1 cellular context compared by ENCODE assay signal in the genomic region with DNA sequence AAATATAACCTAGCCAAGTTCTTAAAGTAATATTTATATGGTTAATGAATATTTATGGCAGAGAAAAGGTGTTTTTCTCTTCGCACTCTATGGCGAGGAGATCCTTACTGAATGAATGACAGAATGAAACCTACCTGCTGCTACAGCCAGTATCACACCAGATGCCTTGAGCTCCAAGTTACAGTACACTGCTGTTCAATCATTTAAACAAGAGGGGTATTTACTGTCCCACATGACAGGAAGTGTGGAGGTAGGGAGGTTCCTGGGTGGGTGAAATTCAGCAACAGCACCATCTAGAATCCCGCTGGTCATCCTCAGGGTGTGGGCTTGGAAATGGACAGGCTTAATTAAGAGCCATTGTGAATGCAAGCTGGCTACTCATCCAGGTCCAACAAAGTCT.
TF ChIP-seq lines count a peak whose summit lies in the region.

No MANE protein-coding gene starts in this region.

TF ChIP-seq in GM12878, 131 proteins besides CTCF, POLR2A, EP300 and RAD21 (continued from another document):
- TF ChIP-seq RFX5 (IDR thresholded peaks at IDR 0.05; ENCODE audit: low read depth, low read length) (no peak), KAT2A (conservative IDR thresholded peaks at IDR 0.05; ENCODE audit: control insufficient read depth, low read depth, low read length) (no peak), TCF3 (IDR thresholded peaks at IDR 0.05; ENCODE audit: borderline replicate concordance, insufficient read depth, low read depth, low read length) (no peak), KDM1A (IDR thresholded peaks at IDR 0.05; ENCODE audit: borderline replicate concordance) (no peak), SKIL (IDR thresholded peaks at IDR 0.05; ENCODE audit: low read depth, poor library complexity, severe bottlenecking) (no peak), MYC (IDR thresholded peaks at IDR 0.05; ENCODE audit: insufficient read depth, insufficient read length, insufficient replicate concordance, low read length, severe bottlenecking) (no peak), ZNF622 (IDR thresholded peaks at IDR 0.05) (no peak), MTA2 (IDR thresholded peaks at IDR 0.05; ENCODE audit: low read depth) (no peak), EZH2 (IDR thresholded peaks at IDR 0.05; ENCODE audit: borderline replicate concordance, control insufficient read depth, low read depth, low read length) (no peak), ZBTB11 (CRISPR knock-in tag; IDR thresholded peaks at IDR 0.05) (no peak), POLR2AphosphoS5 (IDR thresholded peaks at IDR 0.05; ENCODE audit: low read length) (peak; percentile 88), TAF1 (IDR thresholded peaks at IDR 0.05; ENCODE audit: borderline replicate concordance, low read depth, low read length) (peak; percentile 43; the same call in 1 of the 2 replicates), MEF2B (IDR thresholded peaks at IDR 0.05; ENCODE audit: partially characterized antibody, poor library complexity, severe bottlenecking) (no peak), USF2 (IDR thresholded peaks at IDR 0.05; ENCODE audit: borderline replicate concordance, low read depth, low read length) (no peak; the same call in 1 of the 2 replicates), CUX1 (IDR thresholded peaks at IDR 0.05; ENCODE audit: insufficient replicate concordance, low read depth, low read length) (no peak), CREM (IDR thresholded peaks at IDR 0.05; ENCODE audit: low read depth) (0 out of 2 replicates have a peak, but pooled peaks have one; percentile 13), SRF (IDR thresholded peaks at IDR 0.05; ENCODE audit: low read depth in 2 of 2, low read length in 2 of 2) (no peak), NR2F1 (conservative IDR thresholded peaks at IDR 0.05) (no peak), GATAD2B (conservative IDR thresholded peaks at IDR 0.05; ENCODE audit: low read depth) (no peak), WRNIP1 (IDR thresholded peaks at IDR 0.05; ENCODE audit: borderline replicate concordance, low read depth, low read length) (no peak), EGR1 (IDR thresholded peaks at IDR 0.05; ENCODE audit: borderline replicate concordance in 1 of 2, low read depth in 2 of 2, low read length in 2 of 2) (no peak), ZZZ3 (IDR thresholded peaks at IDR 0.05; ENCODE audit: control insufficient read depth, insufficient read length, low read depth) (no peak), RB1 (IDR thresholded peaks at IDR 0.05; ENCODE audit: borderline replicate concordance) (no peak), IKZF2 (IDR thresholded peaks at IDR 0.05) (peak in 1 of 2 experiments; percentile 6; a peak in 1 of 4 replicates), RAD51 (IDR thresholded peaks at IDR 0.05) (peak; percentile 69; the same call in 1 of the 2 replicates), SMAD5 (IDR thresholded peaks at IDR 0.05; ENCODE audit: low read depth) (peak; percentile 38; the same call in 1 of the 2 replicates), NFIC (IDR thresholded peaks at IDR 0.05; ENCODE audit: low read depth, low read length) (no peak), BACH1 (IDR thresholded peaks at IDR 0.05; ENCODE audit: borderline replicate concordance) (no peak), SIX5 (IDR thresholded peaks at IDR 0.05; ENCODE audit: low read depth, low read length, severe bottlenecking) (no peak), NFXL1 (IDR thresholded peaks at IDR 0.05; ENCODE audit: borderline replicate concordance) (no peak), SREBF1 (IDR thresholded peaks at IDR 0.05; ENCODE audit: low read length) (no peak)
- TF ChIP-seq, protein P1, sequence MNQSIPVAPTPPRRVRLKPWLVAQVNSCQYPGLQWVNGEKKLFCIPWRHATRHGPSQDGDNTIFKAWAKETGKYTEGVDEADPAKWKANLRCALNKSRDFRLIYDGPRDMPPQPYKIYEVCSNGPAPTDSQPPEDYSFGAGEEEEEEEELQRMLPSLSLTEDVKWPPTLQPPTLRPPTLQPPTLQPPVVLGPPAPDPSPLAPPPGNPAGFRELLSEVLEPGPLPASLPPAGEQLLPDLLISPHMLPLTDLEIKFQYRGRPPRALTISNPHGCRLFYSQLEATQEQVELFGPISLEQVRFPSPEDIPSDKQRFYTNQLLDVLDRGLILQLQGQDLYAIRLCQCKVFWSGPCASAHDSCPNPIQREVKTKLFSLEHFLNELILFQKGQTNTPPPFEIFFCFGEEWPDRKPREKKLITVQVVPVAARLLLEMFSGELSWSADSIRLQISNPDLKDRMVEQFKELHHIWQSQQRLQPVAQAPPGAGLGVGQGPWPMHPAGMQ (IDR thresholded peaks at IDR 0.05; ENCODE audit: borderline replicate concordance): no peak
- TF ChIP-seq, protein P2, sequence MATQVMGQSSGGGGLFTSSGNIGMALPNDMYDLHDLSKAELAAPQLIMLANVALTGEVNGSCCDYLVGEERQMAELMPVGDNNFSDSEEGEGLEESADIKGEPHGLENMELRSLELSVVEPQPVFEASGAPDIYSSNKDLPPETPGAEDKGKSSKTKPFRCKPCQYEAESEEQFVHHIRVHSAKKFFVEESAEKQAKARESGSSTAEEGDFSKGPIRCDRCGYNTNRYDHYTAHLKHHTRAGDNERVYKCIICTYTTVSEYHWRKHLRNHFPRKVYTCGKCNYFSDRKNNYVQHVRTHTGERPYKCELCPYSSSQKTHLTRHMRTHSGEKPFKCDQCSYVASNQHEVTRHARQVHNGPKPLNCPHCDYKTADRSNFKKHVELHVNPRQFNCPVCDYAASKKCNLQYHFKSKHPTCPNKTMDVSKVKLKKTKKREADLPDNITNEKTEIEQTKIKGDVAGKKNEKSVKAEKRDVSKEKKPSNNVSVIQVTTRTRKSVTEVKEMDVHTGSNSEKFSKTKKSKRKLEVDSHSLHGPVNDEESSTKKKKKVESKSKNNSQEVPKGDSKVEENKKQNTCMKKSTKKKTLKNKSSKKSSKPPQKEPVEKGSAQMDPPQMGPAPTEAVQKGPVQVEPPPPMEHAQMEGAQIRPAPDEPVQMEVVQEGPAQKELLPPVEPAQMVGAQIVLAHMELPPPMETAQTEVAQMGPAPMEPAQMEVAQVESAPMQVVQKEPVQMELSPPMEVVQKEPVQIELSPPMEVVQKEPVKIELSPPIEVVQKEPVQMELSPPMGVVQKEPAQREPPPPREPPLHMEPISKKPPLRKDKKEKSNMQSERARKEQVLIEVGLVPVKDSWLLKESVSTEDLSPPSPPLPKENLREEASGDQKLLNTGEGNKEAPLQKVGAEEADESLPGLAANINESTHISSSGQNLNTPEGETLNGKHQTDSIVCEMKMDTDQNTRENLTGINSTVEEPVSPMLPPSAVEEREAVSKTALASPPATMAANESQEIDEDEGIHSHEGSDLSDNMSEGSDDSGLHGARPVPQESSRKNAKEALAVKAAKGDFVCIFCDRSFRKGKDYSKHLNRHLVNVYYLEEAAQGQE (IDR thresholded peaks at IDR 0.05; ENCODE audit: low read depth, low read length): no peak
- TF ChIP-seq, protein P3, sequence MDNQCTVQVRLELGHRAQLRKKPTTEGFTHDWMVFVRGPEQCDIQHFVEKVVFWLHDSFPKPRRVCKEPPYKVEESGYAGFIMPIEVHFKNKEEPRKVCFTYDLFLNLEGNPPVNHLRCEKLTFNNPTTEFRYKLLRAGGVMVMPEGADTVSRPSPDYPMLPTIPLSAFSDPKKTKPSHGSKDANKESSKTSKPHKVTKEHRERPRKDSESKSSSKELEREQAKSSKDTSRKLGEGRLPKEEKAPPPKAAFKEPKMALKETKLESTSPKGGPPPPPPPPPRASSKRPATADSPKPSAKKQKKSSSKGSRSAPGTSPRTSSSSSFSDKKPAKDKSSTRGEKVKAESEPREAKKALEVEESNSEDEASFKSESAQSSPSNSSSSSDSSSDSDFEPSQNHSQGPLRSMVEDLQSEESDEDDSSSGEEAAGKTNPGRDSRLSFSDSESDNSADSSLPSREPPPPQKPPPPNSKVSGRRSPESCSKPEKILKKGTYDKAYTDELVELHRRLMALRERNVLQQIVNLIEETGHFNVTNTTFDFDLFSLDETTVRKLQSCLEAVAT (IDR thresholded peaks at IDR 0.05): 0 out of 2 replicates have a peak, but pooled peaks have one; percentile 57
TF ChIP-seq in GM12878: peak in this region for 13.
